In the genomic region with DNA sequence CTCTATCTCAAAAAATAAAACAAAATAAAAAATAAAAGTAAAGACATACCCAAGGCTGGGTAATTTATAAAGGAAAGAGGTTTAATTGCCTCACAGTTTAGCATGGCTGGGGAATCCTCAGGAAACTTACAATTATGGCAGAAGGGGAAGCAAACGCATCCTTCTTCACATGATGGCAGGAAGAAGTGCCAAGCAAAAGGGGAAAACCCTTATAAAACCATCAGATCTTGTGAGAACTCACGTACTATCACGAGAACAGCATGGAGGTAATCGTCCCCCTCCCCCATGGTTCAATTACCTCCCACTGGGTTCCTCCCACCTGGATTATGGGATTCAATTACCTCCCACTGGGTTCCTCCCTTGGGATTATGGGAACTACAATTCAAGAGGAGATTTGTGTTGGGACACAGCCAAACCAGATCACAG, we compare ENCODE assay signal across 1 cellular context.
TF ChIP-seq lines count a peak whose summit lies in the region.

No MANE protein-coding gene starts in this region.

TF ChIP-seq in SK-N-SH, 30 proteins besides CTCF, POLR2A, EP300 and RAD21 (continued from another document):
- TF ChIP-seq, protein P1, sequence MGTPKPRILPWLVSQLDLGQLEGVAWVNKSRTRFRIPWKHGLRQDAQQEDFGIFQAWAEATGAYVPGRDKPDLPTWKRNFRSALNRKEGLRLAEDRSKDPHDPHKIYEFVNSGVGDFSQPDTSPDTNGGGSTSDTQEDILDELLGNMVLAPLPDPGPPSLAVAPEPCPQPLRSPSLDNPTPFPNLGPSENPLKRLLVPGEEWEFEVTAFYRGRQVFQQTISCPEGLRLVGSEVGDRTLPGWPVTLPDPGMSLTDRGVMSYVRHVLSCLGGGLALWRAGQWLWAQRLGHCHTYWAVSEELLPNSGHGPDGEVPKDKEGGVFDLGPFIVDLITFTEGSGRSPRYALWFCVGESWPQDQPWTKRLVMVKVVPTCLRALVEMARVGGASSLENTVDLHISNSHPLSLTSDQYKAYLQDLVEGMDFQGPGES (IDR thresholded peaks at IDR 0.05; ENCODE audit: low read depth, low read length): no peak
- TF ChIP-seq TCF12 (IDR thresholded peaks at IDR 0.05) (no peak), EZH2phosphoT487 (IDR thresholded peaks at IDR 0.05; ENCODE audit: borderline replicate concordance, low read depth) (no peak), SIN3A (IDR thresholded peaks at IDR 0.05; ENCODE audit: borderline replicate concordance, low read depth, low read length) (no peak)
